In the genomic region with DNA sequence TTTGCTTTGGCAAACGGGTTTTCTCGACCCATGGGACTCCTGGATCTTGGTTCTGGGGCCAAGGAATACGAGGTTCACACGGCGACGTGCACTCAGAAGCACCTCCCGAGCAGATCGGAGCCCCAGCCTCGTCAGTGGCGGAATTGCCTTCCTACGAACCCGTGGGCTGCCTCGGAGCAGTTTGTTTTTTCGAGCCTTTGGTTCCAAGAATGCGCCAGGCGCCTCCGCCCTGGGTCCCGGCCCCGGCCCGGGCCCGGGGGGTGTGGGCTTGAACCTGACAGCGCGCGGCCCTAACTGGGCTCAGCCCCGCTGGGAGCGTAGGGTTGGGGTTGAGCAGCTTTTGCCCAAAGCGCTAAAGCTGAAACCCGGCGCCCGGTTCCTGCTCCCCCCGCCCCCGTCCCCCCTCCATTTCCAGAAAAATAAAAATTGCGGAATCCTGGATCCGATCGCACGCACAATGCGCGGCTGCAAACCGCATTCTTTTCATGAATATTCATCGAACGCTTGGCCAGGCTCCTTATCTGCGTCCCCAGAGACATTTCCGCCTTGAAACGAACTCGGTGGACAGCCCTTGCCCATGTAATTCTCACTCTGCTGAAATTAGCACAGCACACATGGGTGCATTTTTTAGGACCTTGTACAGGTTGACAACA, we compare ENCODE assay signal across 8 cellular contexts. TPM values are rescaled to one million over a fixed set of nuclear protein-coding genes. Genes with fewer than 3 reads are reported as not detected.
DNase-seq lines count a peak whose midpoint lies in the region; ATAC-seq and TF ChIP-seq lines count a peak whose summit lies in the region.

No MANE protein-coding gene starts in this region.

- H3K4me3 ChIP-seq in body of pancreas (peak overlapping the region in 1 of 2 donors; percentile 22), spleen (peak overlapping the region; percentile 40 to 87 (median 55))

- peak; percentile 32 for ATAC-seq in GM21423 (IDR thresholded peaks at IDR 0.05; ENCODE audit: unreplicated experiment)
- no peak for ATAC-seq in body of pancreas

- H3K27ac ChIP-seq in body of pancreas: peak overlapping the region in 1 of 4 donors; percentile 28
- H3K27ac ChIP-seq in spleen: peak overlapping the region; percentile 40 to 96 (median 88)

- DNase-seq in M059J (ENCODE audit: low read depth) (peak; percentile 77), body of pancreas (peak in 3 of 4 donors; percentile 17 to 35 (median 30)), iris pigment epithelial cell (ENCODE audit: low read depth) (peak; percentile 64), spleen (peak; percentile 88), GF-D8 (lab: John Stamatoyannopoulos, UW) (no peak), superior temporal gyrus (ENCODE audit: extremely low spot score) (no peak)

- no peak for TF ChIP-seq POLR2A in body of pancreas (IDR thresholded peaks at IDR 0.05)
- no peak for TF ChIP-seq POLR2A in spleen (IDR thresholded peaks at IDR 0.05)

- H3K9ac ChIP-seq in ES-I3 (ENCODE audit: low read depth, low read length): peak overlapping the region; percentile 95

- intact Hi-C loops in body of pancreas (cut with DNase I) (loop anchor here (5.0 kb wide), 1 partner anchor 1089 kb away; no protein-coding TSS in a partner anchor), spleen (cut with DNase I; ENCODE audit: low total_unique reads) (loop anchor here (10.0 kb wide), 1 partner anchor 1096 kb away; no protein-coding TSS in a partner anchor)

- H3K9me3 ChIP-seq in ES-I3 (ENCODE audit: control insufficient read depth, insufficient read depth, low read length) (no peaks in the 10 kb centered on the region), body of pancreas (no peaks in the 10 kb centered on the region), spleen (no peaks in the 10 kb centered on the region)

- TF ChIP-seq CTCF in body of pancreas (IDR thresholded peaks at IDR 0.05) (no peak), spleen (IDR thresholded peaks at IDR 0.05 in 8 of 11, conservative IDR thresholded peaks at IDR 0.05 in 3 of 11) (no peak)

- H3K36me3 ChIP-seq in ES-I3 (ENCODE audit: insufficient read depth, low read length) (no peaks in the 10 kb centered on the region), body of pancreas (replicated peaks in 1 of 2; ENCODE audit: insufficient read depth in 1 of 2, low read depth in 2 of 2) (no peaks in the 10 kb centered on the region), spleen (no peaks in the 10 kb centered on the region)

- 0 to 2% methylated on average over 25 to 45 of the region's 45 CpGs for WGBS in body of pancreas, 2 donors
- 1 to 2% (median 2%) methylated on average over 42 to 45 of the region's 45 CpGs for WGBS in spleen, 5 donors

- peaks cover 0 to 14% of the 10 kb centered on the region in 2 donors for H3K27me3 ChIP-seq in body of pancreas
- H3K27me3 ChIP-seq in spleen (replicated peaks in 1 of 7): peaks cover 0 to 46% (median 18%) of the 10 kb centered on the region in 7 donors

- H3K4me1 ChIP-seq in ES-I3 (ENCODE audit: insufficient read depth, low read length) (peaks cover 48% of the 10 kb centered on the region), body of pancreas (peaks cover 25% of the 10 kb centered on the region), spleen (peaks cover 2 to 90% (median 43%) of the 10 kb centered on the region in 6 donors)

RNA-seq across cellular contexts. Expression of a gene that starts 1.0 kb away (rescaled TPM):
- total RNA-seq in M059J (2014; rRNA removed; shearing (Covaris generic)): 86.0 and 126 TPM in 2 replicates
- total RNA-seq in body of pancreas (1 to 10 TPM; 4.0 to 4.7 TPM), spleen (100 to 1,000 TPM in 5 of 7 donors, 10 to 100 TPM in 2; 81.8 to 168 (median 114) TPM)
- polyA plus RNA-seq in spleen: 10 to 100 TPM; 44.5 to 64.9 (median 51.1) TPM

Comparison
In these comparisons a context has a peak if more than half of its experiments do, and no peak if none do; other contexts are left out.
1. DNase-seq: peak in M059J (single experiment), body of pancreas (3 of 4), iris pigment epithelial cell (single experiment) and spleen (single experiment); none in GF-D8 (single experiment) and superior temporal gyrus (single experiment).
2. RNA of a gene that starts 1.0 kb away (total RNA-seq): 86.0 to 126 TPM in M059J and 81.8 to 168 TPM in spleen; 4.0 to 4.7 TPM in body of pancreas; every median in the first group is over 10 times any median in the second.